9 cellular contexts compared by ENCODE assay signal in the genomic region with DNA sequence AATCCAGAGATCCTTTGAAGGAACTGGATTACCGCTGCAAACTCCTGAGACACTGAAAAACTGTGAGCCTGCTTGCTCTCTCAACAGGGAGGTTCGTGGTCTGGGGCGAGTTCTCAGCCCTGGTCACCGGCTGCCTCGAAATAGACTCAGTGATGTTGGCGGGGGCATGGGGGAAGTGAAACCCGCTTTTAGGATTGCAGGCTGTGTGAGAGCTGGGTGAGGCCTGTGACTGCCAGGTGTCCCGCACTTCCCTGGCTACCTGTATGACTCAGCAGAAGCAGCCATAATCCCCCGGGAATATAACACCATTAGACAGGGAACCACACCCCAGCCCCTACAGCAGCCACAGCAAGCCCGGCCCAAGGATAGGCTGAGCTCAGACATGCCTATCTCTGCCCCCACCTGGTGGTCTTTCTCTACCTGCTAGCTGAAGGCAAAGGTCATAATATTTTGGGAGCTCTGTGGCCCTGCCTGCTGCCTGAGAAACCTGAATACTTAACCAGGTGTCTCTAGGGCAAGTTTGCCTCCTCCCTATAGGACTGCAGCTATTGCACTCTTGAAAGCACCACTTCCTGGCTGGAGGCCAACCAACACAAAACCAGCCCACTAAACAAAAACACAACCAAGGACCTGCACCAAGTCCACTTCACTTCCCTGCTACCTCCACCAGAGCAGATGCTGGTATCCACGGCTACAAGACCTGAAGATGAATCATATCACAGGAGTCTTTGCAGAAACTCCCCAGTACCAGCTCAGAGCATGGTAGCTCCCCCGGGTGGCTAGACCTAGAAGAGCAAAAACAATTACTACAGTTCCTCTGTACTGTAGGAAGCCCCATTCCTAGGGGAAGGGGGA.
A peak's percentile ranks its signal among the peaks of the same experiment; 100 is the strongest.
DNase-seq lines count a peak whose midpoint lies in the region; ATAC-seq and TF ChIP-seq lines count a peak whose summit lies in the region.
"Had no signal": no experiment of that assay in that cellular context is flagged by ENCODE, and none has a peak within 500 bp of the region (broad histone marks: within the 10 kb centered on the region; RNA-seq: fewer than 3 reads in every experiment).

No MANE protein-coding gene starts in this region.

- peak; percentile 95 for ATAC-seq in GM19395 (IDR thresholded peaks at IDR 0.05; ENCODE audit: unreplicated experiment)
- ATAC-seq in HG03045 (IDR thresholded peaks at IDR 0.05; ENCODE audit: unreplicated experiment) = peak; percentile 96

- no peaks in the 10 kb centered on the region for H3K79me2 ChIP-seq in OCI-LY3 (ENCODE audit: low read length)

- H4K20me1 ChIP-seq in OCI-LY3 (ENCODE audit: insufficient read depth, low read length) = no peaks in the 10 kb centered on the region

- H3K9me3 ChIP-seq in OCI-LY3 (ENCODE audit: insufficient read depth, low read length) (no peaks in the 10 kb centered on the region), ascending aorta (peaks cover 0 to 32% of the 10 kb centered on the region in 2 donors), MG63 (no peaks in the 10 kb centered on the region)

- H3K27me3 ChIP-seq in OCI-LY3 (ENCODE audit: low read depth, low read length) (0 out of 2 replicates have a peak, but pooled peaks cover 2% of the 10 kb centered on the region), ascending aorta (no peaks in the 10 kb centered on the region), MG63 (no peaks in the 10 kb centered on the region)

- H3K4me3 ChIP-seq in GM12865 (ENCODE audit: low read depth, low read length) (peak overlapping the region; percentile 54), OCI-LY3 (ENCODE audit: low read length) (peak overlapping the region; percentile 49), ascending aorta (no peak overlapping the region), MG63 (no peak overlapping the region)

- H3K27ac ChIP-seq in OCI-LY3 (ENCODE audit: low read length) (no peak overlapping the region), ascending aorta (no peak overlapping the region)

- intact Hi-C loops in ascending aorta (cut with DNase I) = no loop called here

- H3K9ac ChIP-seq in OCI-LY3 (ENCODE audit: low read length) = peak overlapping the region; percentile 36; the same call in 1 of the 2 replicates

- DNase-seq in GM12865 (ENCODE audit: low read depth) (peak; percentile 94), ascending aorta (ENCODE audit: low spot score in 2 of 2) (no peak), midbrain (lab: John Stamatoyannopoulos, UW) (no peak), SKM-1 treated with dmso at 0.1 percent for 144 hours (lab: John Stamatoyannopoulos, UW; ENCODE audit: unreplicated experiment) (no peak), MG63 (no peak)
- DNase-seq: NCI-H187 treated with DMSO at 0.1 percent for 48 hours had no signal

- H2AFZ ChIP-seq in OCI-LY3 (ENCODE audit: low read depth, low read length) = no peak overlapping the region

- H3K36me3 ChIP-seq in OCI-LY3 (replicated peaks; ENCODE audit: low read depth, low read length) = no peaks in the 10 kb centered on the region
- no peaks in the 10 kb centered on the region for H3K36me3 ChIP-seq in ascending aorta
- H3K36me3 ChIP-seq in MG63 = no peaks in the 10 kb centered on the region

- peak; percentile 26 for TF ChIP-seq CTCF in GM12865 (IDR thresholded peaks at IDR 0.05; ENCODE audit: insufficient read depth, low read depth, low read length, missing control alignments)
- TF ChIP-seq CTCF in OCI-LY3 (IDR thresholded peaks at IDR 0.05; ENCODE audit: low read depth, low read length) = peak; percentile 31; the same call in 1 of the 2 replicates
- no peak for TF ChIP-seq CTCF in ascending aorta (IDR thresholded peaks at IDR 0.05)

- H3K4me1 ChIP-seq in OCI-LY3 (ENCODE audit: low read length) (peaks cover 17% of the 10 kb centered on the region), ascending aorta (no peaks in the 10 kb centered on the region)

- peak overlapping the region; percentile 75 for H3K4me2 ChIP-seq in OCI-LY3 (ENCODE audit: low read length)

Comparison
In these comparisons a context has a peak if more than half of its experiments do, and no peak if none do; other contexts are left out.
1. H3K4me3 ChIP-seq: peak in GM12865 (single experiment) and OCI-LY3 (single experiment); none in ascending aorta (0 of 2) and MG63 (single experiment).
2. CTCF ChIP-seq: peak in GM12865 (single experiment) and OCI-LY3 (single experiment); none in ascending aorta (0 of 3).